Comparison of ENCODE assay signal across 20 cellular contexts in genomic region chr6:101539510-101540245, GRCh38.
DNase-seq lines count a peak whose midpoint lies in the region; ATAC-seq, FAIRE-seq and TF ChIP-seq lines count a peak whose summit lies in the region.
"Had no signal": no experiment of that assay in that cellular context is flagged by ENCODE, and none has a peak within 500 bp of the region (broad histone marks: within the 10 kb centered on the region; RNA-seq: fewer than 3 reads in every experiment).

No MANE protein-coding gene starts in this region.

- H3K4me2 ChIP-seq in astrocyte (ENCODE audit: low read length): no peak overlapping the region
- peak overlapping the region; percentile 37 for H3K4me2 ChIP-seq in smooth muscle cell

- peak overlapping the region; percentile 84 for H3K27ac Mint-ChIP-seq in astrocyte (ENCODE audit: unreplicated experiment)
- H3K27ac Mint-ChIP-seq: CD4-positive, alpha-beta memory T cell had no signal

- no peak for ATAC-seq in HG02623 (IDR thresholded peaks at IDR 0.05; ENCODE audit: unreplicated experiment)
- ATAC-seq: HCT116 had no signal

- FAIRE-seq in astrocyte (lab: Jason Lieb, UNC): no peak

- H3K27ac ChIP-seq in astrocyte (ENCODE audit: low read depth, low read length): no peak overlapping the region
- H3K27ac ChIP-seq in smooth muscle cell (ENCODE audit: low read depth): peak overlapping the region; percentile 45
- H3K27ac ChIP-seq: 22Rv1, ascending aorta, tibial artery had no signal

- WGBS in smooth muscle cell (ENCODE audit: low lambda C conversion rate): 56% methylated on average over 4 of the region's 4 CpGs

- no peaks in the 10 kb centered on the region for H3K9me3 ChIP-seq in astrocyte (ENCODE audit: insufficient read depth, low read depth, low read length)
- no peaks in the 10 kb centered on the region for H3K9me3 ChIP-seq in smooth muscle cell (replicated peaks; ENCODE audit: low read depth)
- H3K9me3 ChIP-seq: ascending aorta, tibial artery had no signal

- H3K79me2 ChIP-seq in astrocyte (ENCODE audit: insufficient read depth, low read length): no peaks in the 10 kb centered on the region
- no peaks in the 10 kb centered on the region for H3K79me2 ChIP-seq in smooth muscle cell (ENCODE audit: low read depth)

- TF ChIP-seq CTCF in astrocyte (IDR thresholded peaks at IDR 0.05; ENCODE audit: insufficient read depth, low read depth, low read length) (no peak), fibroblast of the aortic adventitia (IDR thresholded peaks at IDR 0.05; ENCODE audit: insufficient read depth, low read length) (no peak), smooth muscle cell (IDR thresholded peaks at IDR 0.05; ENCODE audit: borderline replicate concordance, insufficient read depth, poor library complexity, severe bottlenecking) (no peak)

- H3K9ac ChIP-seq in astrocyte (ENCODE audit: low read length): no peak overlapping the region
- no peak overlapping the region for H3K9ac ChIP-seq in smooth muscle cell (ENCODE audit: low read depth)

- H2AFZ ChIP-seq in astrocyte (ENCODE audit: low read depth, low read length): no peak overlapping the region
- no peak overlapping the region for H2AFZ ChIP-seq in smooth muscle cell (ENCODE audit: low read depth)

- no peaks in the 10 kb centered on the region for H3K27me3 ChIP-seq in astrocyte (ENCODE audit: insufficient read depth, low read length)
- no peaks in the 10 kb centered on the region for H3K27me3 ChIP-seq in smooth muscle cell (ENCODE audit: low read depth)
- H3K27me3 ChIP-seq: ascending aorta, tibial artery had no signal

- H3F3A ChIP-seq in smooth muscle cell (ENCODE audit: low read depth): peaks cover 2% of the 10 kb centered on the region

- H3K4me1 Mint-ChIP-seq in astrocyte (ENCODE audit: low read depth, unreplicated experiment): peaks cover 37% of the 10 kb centered on the region
- H3K4me1 Mint-ChIP-seq: CD4-positive, alpha-beta memory T cell had no signal

- no peaks in the 10 kb centered on the region for H3K9me3 Mint-ChIP-seq in astrocyte (ENCODE audit: unreplicated experiment)

- no peaks in the 10 kb centered on the region for H3K27me3 Mint-ChIP-seq in astrocyte (ENCODE audit: low read depth, unreplicated experiment)
- H3K27me3 Mint-ChIP-seq: CD4-positive, alpha-beta memory T cell had no signal

- DNase-seq in DMS 273 (lab: John Stamatoyannopoulos, UW; ENCODE audit: unreplicated experiment): peak; percentile 4
- no peak for DNase-seq in DMS 273 treated with DMSO at 0.1 percent for 48 hours (lab: John Stamatoyannopoulos, UW)
- peak; percentile 75 for DNase-seq in astrocyte (ENCODE audit: low read depth)
- DNase-seq in fibroblast of the aortic adventitia (ENCODE audit: low read depth): peak; percentile 76
- DNase-seq in smooth muscle cell (lab: John Stamatoyannopoulos, UW; ENCODE audit: unreplicated experiment): no peak
- no peak for DNase-seq in A172 (ENCODE audit: low spot score)
- no peak for DNase-seq in NCI-H524 treated with DMSO at 0.1 percent for 48 hours (lab: John Stamatoyannopoulos, UW)
- DNase-seq: activated gamma-delta T cell treated with Interleukin-2 at 50 U/mL for 16 hours; CD4-positive, alpha-beta memory T cell; effector CD8-positive, alpha-beta T cell; midbrain; NCI-H1092 treated with DMSO at 0.1 percent for 48 hours; nucleus accumbens; SHP77 treated with DMSO at 0.1 percent for 48 hours; T-helper 9 cell; tibial artery had no signal

- H4K20me1 ChIP-seq in astrocyte (ENCODE audit: insufficient read depth, low read length) (no peaks in the 10 kb centered on the region), smooth muscle cell (ENCODE audit: low read depth) (no peaks in the 10 kb centered on the region)

- H3K4me3 ChIP-seq in astrocyte (ENCODE audit: insufficient read depth, low read depth, low read length): no peak overlapping the region
- no peak overlapping the region for H3K4me3 ChIP-seq in fibroblast of the aortic adventitia (ENCODE audit: low read depth, low read length)
- H3K4me3 ChIP-seq in smooth muscle cell: no peak overlapping the region
- H3K4me3 ChIP-seq: ascending aorta, tibial artery had no signal

- H3K36me3 ChIP-seq in astrocyte (ENCODE audit: insufficient read depth, low read length) (no peaks in the 10 kb centered on the region), smooth muscle cell (ENCODE audit: low read depth) (no peaks in the 10 kb centered on the region)
- H3K36me3 ChIP-seq: ascending aorta, tibial artery had no signal

- H3K4me1 ChIP-seq in astrocyte (ENCODE audit: insufficient read depth, low read length) (peaks cover 6% of the 10 kb centered on the region), smooth muscle cell (ENCODE audit: low read depth) (peaks cover 3% of the 10 kb centered on the region)
- H3K4me1 ChIP-seq: ascending aorta, tibial artery had no signal

- no peaks in the 10 kb centered on the region for H3K36me3 Mint-ChIP-seq in astrocyte (ENCODE audit: low read depth, unreplicated experiment)
- H3K36me3 Mint-ChIP-seq: CD4-positive, alpha-beta memory T cell had no signal

- H3K4me3 Mint-ChIP-seq in astrocyte (ENCODE audit: unreplicated experiment): no peak overlapping the region
- H3K4me3 Mint-ChIP-seq: CD4-positive, alpha-beta memory T cell had no signal

Comparison
In these comparisons a context has a peak if more than half of its experiments do, and no peak if none do; other contexts are left out.
1. DNase-seq: peak in DMS 273 (single experiment), astrocyte (single experiment) and fibroblast of the aortic adventitia (single experiment); none in DMS 273 treated with DMSO at 0.1 percent for 48 hours (single experiment), smooth muscle cell (single experiment), A172 (single experiment) and NCI-H524 treated with DMSO at 0.1 percent for 48 hours (single experiment).